In the genomic region with DNA sequence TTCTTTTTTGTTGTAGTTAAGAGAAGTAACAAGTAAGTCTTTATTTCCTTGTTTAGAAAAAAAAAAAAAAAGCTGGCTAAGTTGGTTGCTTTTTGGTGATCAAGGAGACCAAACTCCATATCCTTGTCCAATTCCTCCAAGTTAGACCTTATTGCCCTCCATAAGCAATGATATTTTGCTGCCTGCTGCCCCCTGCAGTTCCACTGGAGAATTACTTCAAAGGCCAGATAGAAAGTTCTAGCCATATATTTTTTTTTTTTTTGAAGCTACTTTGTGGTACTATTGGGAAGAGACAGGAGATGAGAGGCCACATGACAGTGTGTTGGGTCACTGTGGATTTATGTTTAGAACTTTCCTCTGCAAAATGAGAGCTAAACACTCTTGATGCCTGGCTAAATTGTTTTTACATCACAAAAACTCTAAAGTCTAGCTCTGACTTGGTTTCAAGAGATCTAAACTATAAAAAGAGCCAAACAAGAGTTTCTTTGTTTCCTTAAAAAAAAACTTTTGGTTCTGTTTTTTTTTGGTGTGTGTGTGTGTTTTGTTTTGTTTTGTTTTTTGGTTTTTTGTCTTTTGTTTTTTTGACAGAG, we compare ENCODE assay signal across 8 cellular contexts.
A peak's percentile ranks its signal among the peaks of the same experiment; 100 is the strongest.
DNase-seq lines count a peak whose midpoint lies in the region; ATAC-seq and TF ChIP-seq lines count a peak whose summit lies in the region.

No MANE protein-coding gene starts in this region.

- no peaks in the 10 kb centered on the region for H3K36me3 Mint-ChIP-seq in activated T-cell treated with anti-CD3 and anti-CD28 coated beads, Interleukin-2, amount 50 U/mL, for 4 hours (ENCODE audit: insufficient read depth)

- peak overlapping the region in 3 of 10 donors; percentile 9 to 21 (median 20) for H3K27ac ChIP-seq in heart right ventricle

- H3K27me3 ChIP-seq in heart right ventricle, result no peaks in the 10 kb centered on the region

- H3K36me3 ChIP-seq in heart right ventricle, result peaks cover 0 to 31% (median 0%) of the 10 kb centered on the region in 9 donors

- DNase-seq in A172 (ENCODE audit: low spot score) (peak; percentile 61), NCI-H69 (lab: John Stamatoyannopoulos, UW) (peak; percentile 37), heart right ventricle (peak in 1 of 2 donors; percentile 13), NCI-H2107 (lab: John Stamatoyannopoulos, UW) (no peak)
- peak; percentile 10 for DNase-seq in activated T-cell treated with anti-CD3 and anti-CD28 coated beads, Interleukin-2, amount 50 U/mL, for 4 hours
- peak in 3 of 4 experiments; percentile 3 to 14 (median 11) for DNase-seq in stimulated activated CD4-positive, alpha-beta T cell treated with anti-CD3 and anti-CD28 coated beads, Interleukin-1b, Interleukin-23, amount 100 ng/mL, for 24 hours (ENCODE audit: low read depth in 4 of 4, low spot score in 1 of 4)

- H3K4me1 Mint-ChIP-seq in activated T-cell treated with anti-CD3 and anti-CD28 coated beads, Interleukin-2, amount 50 U/mL, for 4 hours (ENCODE audit: low read depth), result no peaks in the 10 kb centered on the region

- TF ChIP-seq CTCF in GM12872 (IDR thresholded peaks at IDR 0.05; ENCODE audit: insufficient read depth, low read depth, low read length) (peak; percentile 65), heart right ventricle (IDR thresholded peaks at IDR 0.05) (peak; percentile 23 to 65 (median 50))

- peaks cover 0 to 10% (median 0%) of the 10 kb centered on the region in 11 donors for H3K9me3 ChIP-seq in heart right ventricle

- intact Hi-C loops in heart right ventricle (cut with DNase I), result no loop called here

- ATAC-seq in activated T-cell treated with anti-CD3 and anti-CD28 coated beads, Interleukin-2, amount 50 U/mL, for 4 hours, result no peak
- ATAC-seq in heart right ventricle, result peak in 1 of 8 donors; percentile 34
- ATAC-seq in GM18519 (IDR thresholded peaks at IDR 0.05; ENCODE audit: low FRiP score, unreplicated experiment), result no peak

- no peaks in the 10 kb centered on the region for H3K9me3 Mint-ChIP-seq in activated T-cell treated with anti-CD3 and anti-CD28 coated beads, Interleukin-2, amount 50 U/mL, for 4 hours

- no peaks in the 10 kb centered on the region for H3K27me3 Mint-ChIP-seq in activated T-cell treated with anti-CD3 and anti-CD28 coated beads, Interleukin-2, amount 50 U/mL, for 4 hours (ENCODE audit: low read depth)

- no peak overlapping the region for H3K4me3 ChIP-seq in heart right ventricle

- H3K4me1 ChIP-seq in heart right ventricle, result peaks cover 0 to 11% (median 0%) of the 10 kb centered on the region in 9 donors

- H3K4me3 Mint-ChIP-seq in activated T-cell treated with anti-CD3 and anti-CD28 coated beads, Interleukin-2, amount 50 U/mL, for 4 hours, result no peak overlapping the region
